Comparison of ENCODE assay signal across 22 cellular contexts in the genomic region with DNA sequence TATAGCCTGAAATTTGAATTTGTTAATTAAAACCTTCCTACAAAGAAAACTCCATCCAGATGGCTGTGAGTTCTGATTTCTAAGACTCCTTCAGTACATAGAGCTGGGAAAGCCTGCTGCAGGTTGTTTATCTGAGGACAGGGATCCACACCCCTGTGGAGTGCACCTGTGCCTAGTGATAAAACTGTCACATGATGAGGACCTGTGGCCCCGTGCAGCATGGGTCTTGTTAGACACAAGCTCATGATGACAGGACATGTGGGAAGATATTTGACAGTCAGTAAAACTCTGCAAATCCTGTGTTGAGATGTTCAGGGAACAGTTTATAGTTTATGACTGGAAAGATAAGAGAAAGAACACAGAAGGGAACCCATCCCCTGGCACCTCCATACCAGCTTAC.
DNase-seq lines count a peak whose midpoint lies in the region; ATAC-seq and TF ChIP-seq lines count a peak whose summit lies in the region.
"Had no signal": no experiment of that assay in that cellular context is flagged by ENCODE, and none has a peak within 500 bp of the region (broad histone marks: within the 10 kb centered on the region; RNA-seq: fewer than 3 reads in every experiment).

No MANE protein-coding gene starts in this region.

- no peak for TF ChIP-seq CTCF in GM13977 (IDR thresholded peaks at IDR 0.05; ENCODE audit: extremely low read depth, insufficient read depth, missing control alignments)

- in situ Hi-C loops in G401 (cut with HindIII; ENCODE audit: low sequenced_read_pairs) (no loop called here), GM13977 (cut with MboI; ENCODE audit: low pct_unique_long_range_greater_than_20kb, low sequenced_read_pairs, unreplicated experiment) (no loop called here)

- DNase-seq in NCI-H748 (lab: John Stamatoyannopoulos, UW; ENCODE audit: unreplicated experiment): peak; percentile 71
- DNase-seq in NCI-H748 treated with DMSO at 0.1 percent for 48 hours (lab: John Stamatoyannopoulos, UW): no peak
- peak; percentile 39 for DNase-seq in G401 (ENCODE audit: low spot score)
- DNase-seq in NCI-H69 (lab: John Stamatoyannopoulos, UW): peak; percentile 5
- no peak for DNase-seq in left colon
- DNase-seq in GM13977 (ENCODE audit: low spot score): no peak
- no peak for DNase-seq in activated CD4-positive, alpha-beta T cell treated with anti-CD3 and anti-CD28 coated beads for 48 hours
- no peak for DNase-seq in HCEC 1CT
- DNase-seq: 8988T; ACHN; BE2C; CD8-positive, alpha-beta memory T cell; Kasumi-1; NCI-H1092 treated with DMSO at 0.1 percent for 48 hours; NCI-H1436; NCI-H1930; NCI-H2227 treated with DMSO at 0.1 percent for 48 hours; NCI-H510A treated with DMSO at 0.1 percent for 48 hours; NCI-H82; Right ventricle myocardium superior; RPMI8226 had no signal

- intact Hi-C loops in left colon (cut with DNase I, micrococcal nuclease): no loop called here

- peak; percentile 58 for ATAC-seq in left colon
- ATAC-seq: HCT116 had no signal

Comparison
In these comparisons a context has a peak if more than half of its experiments do, and no peak if none do; other contexts are left out.
1. DNase-seq: peak in NCI-H748 (single experiment), G401 (single experiment) and NCI-H69 (single experiment); none in NCI-H748 treated with DMSO at 0.1 percent for 48 hours (single experiment), left colon (0 of 2), GM13977 (single experiment), activated CD4-positive, alpha-beta T cell treated with anti-CD3 and anti-CD28 coated beads for 48 hours (single experiment) and HCEC 1CT (single experiment).